In the genomic region with DNA sequence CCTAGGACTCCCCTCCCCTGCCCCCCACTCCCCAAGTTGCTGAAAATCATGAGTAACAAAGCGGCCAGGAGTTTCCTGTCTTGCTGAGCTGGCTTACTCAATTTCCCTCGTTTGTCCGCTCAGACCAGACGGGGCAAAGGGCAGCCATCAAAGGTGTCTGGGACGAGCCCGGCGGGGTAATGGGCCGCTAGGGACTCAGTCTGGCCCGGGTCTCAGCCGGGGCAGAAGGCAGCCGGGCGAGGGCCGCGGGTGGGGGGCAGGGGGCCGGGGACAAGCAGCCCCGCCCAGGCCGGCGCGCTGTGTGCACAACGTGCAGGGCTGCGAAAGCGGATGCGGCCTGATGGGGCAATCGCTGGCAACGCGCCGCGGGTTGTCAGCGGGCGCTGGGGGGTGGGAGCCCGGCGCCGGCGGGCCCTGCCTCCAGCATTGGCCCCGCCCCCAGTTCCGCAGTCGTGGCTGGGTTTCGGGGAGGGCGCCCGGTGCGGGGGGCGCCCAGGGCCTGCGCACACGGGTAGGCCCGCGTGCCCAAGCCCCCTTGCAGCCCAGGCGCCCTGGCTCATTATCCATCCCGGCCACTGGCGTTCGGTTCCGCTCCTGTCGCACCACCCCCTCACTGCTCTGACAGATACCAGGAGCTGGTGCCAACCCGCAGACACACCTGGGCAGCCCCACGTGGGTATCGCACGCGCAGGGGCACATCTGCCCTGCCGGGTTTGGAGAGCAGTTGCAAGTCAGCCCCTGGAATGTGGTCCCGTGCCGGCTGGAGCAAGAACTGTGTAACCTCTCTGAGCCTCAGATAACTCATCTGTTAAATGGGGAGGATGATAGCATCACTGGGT, we compare ENCODE assay signal across 8 cellular contexts. TPM values are rescaled to one million over a fixed set of nuclear protein-coding genes. Genes with fewer than 3 reads are reported as not detected.
DNase-seq lines count a peak whose midpoint lies in the region; ATAC-seq and TF ChIP-seq lines count a peak whose summit lies in the region.

No MANE protein-coding gene starts in this region.

- H3K36me3 Mint-ChIP-seq in activated naive CD8-positive, alpha-beta T cell treated with anti-CD3 and anti-CD28 coated beads for 36 hours = peaks cover 19% of the 10 kb centered on the region

- H3K27me3 ChIP-seq in KMS-11 (ENCODE audit: insufficient read depth, low read depth) (no peaks in the 10 kb centered on the region), transverse colon (no peaks in the 10 kb centered on the region)

- peak overlapping the region; percentile 100 for H3K27ac Mint-ChIP-seq in activated naive CD8-positive, alpha-beta T cell treated with anti-CD3 and anti-CD28 coated beads for 36 hours

- DNase-seq in EH (ENCODE audit: low read depth) = peak; percentile 92
- peak; percentile 92 for DNase-seq in activated naive CD8-positive, alpha-beta T cell treated with anti-CD3 and anti-CD28 coated beads for 36 hours
- peak; percentile 97 for DNase-seq in Right ventricle myocardium superior
- peak; percentile 62 to 97 (median 82) for DNase-seq in posterior cingulate gyrus
- peak; percentile 94 for DNase-seq in transverse colon

- no peaks in the 10 kb centered on the region for H3K27me3 Mint-ChIP-seq in activated naive CD8-positive, alpha-beta T cell treated with anti-CD3 and anti-CD28 coated beads for 36 hours

- in situ Hi-C loops in transverse colon (cut with MboI; ENCODE audit: low pct_ligation_motif_present in 1 of 4, low pct_unique_long_range_greater_than_20kb in 1 of 4, low sequenced_read_pairs in 3 of 4) = no loop called here

- ATAC-seq in GM21723 (IDR thresholded peaks at IDR 0.05; ENCODE audit: unreplicated experiment) (peak; percentile 58), SK-N-SH treated with all-trans-retinoic acid at 6 μM for 48 hours (peak; percentile 64), Right ventricle myocardium superior (ENCODE audit: poor library complexity) (peak; percentile 89)

- H3K4me3 ChIP-seq in KMS-11 (IDR thresholded peaks at IDR 0.05; ENCODE audit: insufficient read depth, low read depth, low read length) = no peak overlapping the region
- peak overlapping the region in 3 of 4 donors; percentile 25 to 43 (median 39) for H3K4me3 ChIP-seq in transverse colon

- WGBS in transverse colon (ENCODE audit: low coverage in 1 of 2), 2 donors = 2 to 20% methylated on average over 1 to 38 of the region's 60 CpGs

- no peaks in the 10 kb centered on the region for H3K9me3 Mint-ChIP-seq in activated naive CD8-positive, alpha-beta T cell treated with anti-CD3 and anti-CD28 coated beads for 36 hours

- peak overlapping the region; percentile 95 for H3K9ac ChIP-seq in KMS-11

- TF ChIP-seq CTCF in KMS-11 (conservative IDR thresholded peaks at IDR 0.05; ENCODE audit: low read depth, low read length) = no peak
- peak in 1 of 5 experiments; percentile 37 for TF ChIP-seq CTCF in transverse colon (IDR thresholded peaks at IDR 0.05)

- TF ChIP-seq EP300 in transverse colon (IDR thresholded peaks at IDR 0.05; ENCODE audit: low read depth) = peak; percentile 38

- H3K4me1 ChIP-seq in KMS-11 (ENCODE audit: low read depth, poor library complexity, severe bottlenecking) = peaks cover 87% of the 10 kb centered on the region
- peaks cover 43 to 65% (median 54%) of the 10 kb centered on the region in 4 donors for H3K4me1 ChIP-seq in transverse colon

- H3K36me3 ChIP-seq in KMS-11 (ENCODE audit: insufficient read depth) = no peaks in the 10 kb centered on the region
- no peaks in the 10 kb centered on the region for H3K36me3 ChIP-seq in transverse colon

- peak overlapping the region; percentile 86 for H3K4me3 Mint-ChIP-seq in activated naive CD8-positive, alpha-beta T cell treated with anti-CD3 and anti-CD28 coated beads for 36 hours

- TF ChIP-seq POLR2A in transverse colon (IDR thresholded peaks at IDR 0.05) = peak; percentile 35

- H2AFZ ChIP-seq in KMS-11 (ENCODE audit: low read depth) = peak overlapping the region; percentile 51

- H3K4me1 Mint-ChIP-seq in activated naive CD8-positive, alpha-beta T cell treated with anti-CD3 and anti-CD28 coated beads for 36 hours = peaks cover 76% of the 10 kb centered on the region

- H3K27ac ChIP-seq in KMS-11 (peak overlapping the region; percentile 98), transverse colon (peak overlapping the region; percentile 82 to 90 (median 84))

- intact Hi-C loops in Right ventricle myocardium superior (cut with DNase I) = loop anchor here (10.0 kb wide), 1 partner anchor 45 kb away; the partner anchor contains the start of gene DDIT4
- intact Hi-C loops in posterior cingulate gyrus (cut with DNase I) = loop anchor here (5.0 kb wide), 1 partner anchor 42 kb away; no protein-coding TSS in a partner anchor
- intact Hi-C loops in transverse colon (cut with DNase I; ENCODE audit: low total_unique reads) = no loop called here

- H3K4me2 ChIP-seq in KMS-11 = peak overlapping the region; percentile 99

- no peaks in the 10 kb centered on the region for H4K20me1 ChIP-seq in KMS-11 (ENCODE audit: insufficient read depth)

- no peaks in the 10 kb centered on the region for H3K79me2 ChIP-seq in KMS-11 (ENCODE audit: insufficient read depth, low read depth)

- H3K9me3 ChIP-seq in transverse colon = no peaks in the 10 kb centered on the region

TF ChIP-seq in SK-N-SH treated with all-trans-retinoic acid at 6 μM for 48 hours, 23 proteins besides CTCF, POLR2A, EP300 and RAD21:
- no peak for TF ChIP-seq ZC3H10 (CRISPR knock-in tag; IDR thresholded peaks at IDR 0.05)
- TF ChIP-seq ZFP3 (CRISPR knock-in tag; IDR thresholded peaks at IDR 0.05) = 0 out of 2 replicates have a peak, but pooled peaks have one; percentile 11
- TF ChIP-seq GLIS3 (CRISPR knock-in tag; IDR thresholded peaks at IDR 0.05) = no peak
- no peak for TF ChIP-seq ZNF8 (CRISPR knock-in tag; IDR thresholded peaks at IDR 0.05)
- no peak for TF ChIP-seq CSDC2 (CRISPR knock-in tag; IDR thresholded peaks at IDR 0.05)
- TF ChIP-seq, protein P1, sequence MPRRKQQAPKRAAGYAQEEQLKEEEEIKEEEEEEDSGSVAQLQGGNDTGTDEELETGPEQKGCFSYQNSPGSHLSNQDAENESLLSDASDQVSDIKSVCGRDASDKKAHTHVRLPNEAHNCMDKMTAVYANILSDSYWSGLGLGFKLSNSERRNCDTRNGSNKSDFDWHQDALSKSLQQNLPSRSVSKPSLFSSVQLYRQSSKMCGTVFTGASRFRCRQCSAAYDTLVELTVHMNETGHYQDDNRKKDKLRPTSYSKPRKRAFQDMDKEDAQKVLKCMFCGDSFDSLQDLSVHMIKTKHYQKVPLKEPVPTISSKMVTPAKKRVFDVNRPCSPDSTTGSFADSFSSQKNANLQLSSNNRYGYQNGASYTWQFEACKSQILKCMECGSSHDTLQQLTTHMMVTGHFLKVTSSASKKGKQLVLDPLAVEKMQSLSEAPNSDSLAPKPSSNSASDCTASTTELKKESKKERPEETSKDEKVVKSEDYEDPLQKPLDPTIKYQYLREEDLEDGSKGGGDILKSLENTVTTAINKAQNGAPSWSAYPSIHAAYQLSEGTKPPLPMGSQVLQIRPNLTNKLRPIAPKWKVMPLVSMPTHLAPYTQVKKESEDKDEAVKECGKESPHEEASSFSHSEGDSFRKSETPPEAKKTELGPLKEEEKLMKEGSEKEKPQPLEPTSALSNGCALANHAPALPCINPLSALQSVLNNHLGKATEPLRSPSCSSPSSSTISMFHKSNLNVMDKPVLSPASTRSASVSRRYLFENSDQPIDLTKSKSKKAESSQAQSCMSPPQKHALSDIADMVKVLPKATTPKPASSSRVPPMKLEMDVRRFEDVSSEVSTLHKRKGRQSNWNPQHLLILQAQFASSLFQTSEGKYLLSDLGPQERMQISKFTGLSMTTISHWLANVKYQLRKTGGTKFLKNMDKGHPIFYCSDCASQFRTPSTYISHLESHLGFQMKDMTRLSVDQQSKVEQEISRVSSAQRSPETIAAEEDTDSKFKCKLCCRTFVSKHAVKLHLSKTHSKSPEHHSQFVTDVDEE (CRISPR knock-in tag; IDR thresholded peaks at IDR 0.05) = 0 out of 2 replicates have a peak, but pooled peaks have one; percentile 47
- no peak for TF ChIP-seq ZFP30 (CRISPR knock-in tag; IDR thresholded peaks at IDR 0.05)

RNA-seq across cellular contexts. Expression of gene DNAJB12, which starts 35.1 kb away (rescaled TPM):
- total RNA-seq in activated naive CD8-positive, alpha-beta T cell treated with anti-CD3 and anti-CD28 coated beads for 36 hours = 10 to 100 TPM; 25.2 to 25.6 TPM
- total RNA-seq in Right ventricle myocardium superior = 26.1 TPM
- total RNA-seq in transverse colon = 10 to 100 TPM; 33.7 to 69.2 (median 38.0) TPM

RNA-seq across cellular contexts. Expression of gene DDIT4, which starts 45.9 kb away (rescaled TPM):
- total RNA-seq in activated naive CD8-positive, alpha-beta T cell treated with anti-CD3 and anti-CD28 coated beads for 36 hours = 100 to 1,000 TPM; 422 to 424 TPM
- 54.8 TPM for total RNA-seq in Right ventricle myocardium superior
- total RNA-seq in transverse colon = 100 to 1,000 TPM in 3 of 4 donors, 10 to 100 TPM in 1; 64.5 to 356 (median 150) TPM
